In genomic region chr6:143586557-143586956, GRCh38 we compare ENCODE assay signal across 16 cellular contexts.
DNase-seq lines count a peak whose midpoint lies in the region; ATAC-seq, FAIRE-seq and TF ChIP-seq lines count a peak whose summit lies in the region.
"Had no signal": no experiment of that assay in that cellular context is flagged by ENCODE, and none has a peak within 500 bp of the region (broad histone marks: within the 10 kb centered on the region; RNA-seq: fewer than 3 reads in every experiment).

No MANE protein-coding gene starts in this region.

- TF ChIP-seq POLR2A in K562 (conservative IDR thresholded peaks at IDR 0.05), result no peak

- H3K4me1 ChIP-seq in K562 (replicated peaks in 1 of 2; ENCODE audit: control insufficient read depth in 2 of 2, insufficient read depth in 2 of 2, low read length in 2 of 2), result no peaks in the 10 kb centered on the region
- H3K4me1 ChIP-seq in H9 (ENCODE audit: insufficient read depth, low read length), result peaks cover 2% of the 10 kb centered on the region; the same call in 1 of the 2 replicates

- H3K4me3 Mint-ChIP-seq in T-helper 17 cell (no peak overlapping the region), H9 (no peak overlapping the region), Calu3 (ENCODE audit: low read depth, unreplicated experiment) (no peak overlapping the region)
- H3K4me3 Mint-ChIP-seq: CD4-positive, alpha-beta memory T cell had no signal

- H2BK120ac ChIP-seq in H9 (ENCODE audit: low read depth, low read length, poor library complexity, severe bottlenecking), result no peak overlapping the region

- no peak overlapping the region for H3K23ac ChIP-seq in H9 (ENCODE audit: insufficient read length, low read depth, low read length)

- TF ChIP-seq RAD21 in K562 (CRISPR knock-in tag; conservative IDR thresholded peaks at IDR 0.05 in 1 of 2, IDR thresholded peaks at IDR 0.05 in 1 of 2), result no peak

- H3K4me2 ChIP-seq in K562 (ENCODE audit: insufficient read depth, low read length), result no peak overlapping the region
- no peak overlapping the region for H3K4me2 ChIP-seq in H9 (ENCODE audit: insufficient read depth, insufficient read length, low read length)

- H3K56ac ChIP-seq in H9 (ENCODE audit: insufficient read length, low read depth, low read length), result no peak overlapping the region

- H3K36me3 Mint-ChIP-seq in T-helper 17 cell (ENCODE audit: low read depth) (no peaks in the 10 kb centered on the region), H9 (ENCODE audit: insufficient read depth in 1 of 3, low read depth in 3 of 3) (no peaks in the 10 kb centered on the region), Calu3 (ENCODE audit: insufficient read depth, unreplicated experiment) (no peaks in the 10 kb centered on the region)

- H3K14ac ChIP-seq in H9 (ENCODE audit: insufficient read depth, low read length), result no peak overlapping the region

- H3K4me3 ChIP-seq in K562, result no peak overlapping the region

- TF ChIP-seq CTCF in K562 (IDR thresholded peaks at IDR 0.05 in 2 of 3, conservative IDR thresholded peaks at IDR 0.05 in 1 of 3; ENCODE audit: insufficient read depth in 2 of 3, low read depth in 1 of 3, low read length in 3 of 3) (no peak), H9 (conservative IDR thresholded peaks at IDR 0.05) (no peak), Calu3 (IDR thresholded peaks at IDR 0.05; ENCODE audit: unreplicated experiment) (no peak)

- no peak overlapping the region for H3K18ac ChIP-seq in H9 (ENCODE audit: insufficient read length, low read depth, low read length)

- no peak overlapping the region for H2BK5ac ChIP-seq in H9 (ENCODE audit: insufficient read length, low read length)

- H3K9ac ChIP-seq in K562 (ENCODE audit: insufficient read depth in 1 of 2, low read depth in 2 of 2, low read length in 2 of 2) (no peak overlapping the region), H9 (ENCODE audit: extremely low read depth, insufficient read length, low read length) (no peak overlapping the region)

- H3K36me3 ChIP-seq in K562 (ENCODE audit: control insufficient read depth, insufficient read depth, low read length), result no peaks in the 10 kb centered on the region

- H3K27me3 ChIP-seq in K562 (ENCODE audit: control insufficient read depth in 2 of 2, insufficient read depth in 2 of 2, low read length in 2 of 2), result peaks cover 0 to 5% of the 10 kb centered on the region in 2 experiments; a peak in 2 of 5 replicates
- no peaks in the 10 kb centered on the region for H3K27me3 ChIP-seq in H9 (ENCODE audit: insufficient read depth, low read length)

- no peak overlapping the region for H3T11ph ChIP-seq in H9 (ENCODE audit: low read length)

- WGBS in K562 (ENCODE audit: insufficient coverage, low coverage, missing lambda C conversion rate), result 34% methylated on average over 6 of the region's 6 CpGs
- no CpG with 5 or more reads among the region's 6 CpGs for WGBS in H9 (ENCODE audit: extremely low coverage, insufficient read length, low lambda C conversion rate)

- H4K20me1 ChIP-seq in K562 (replicated peaks; ENCODE audit: control insufficient read depth, insufficient read depth, low read length) (no peaks in the 10 kb centered on the region), H9 (ENCODE audit: control insufficient read depth, insufficient read depth, insufficient read length) (no peaks in the 10 kb centered on the region)

- no peak overlapping the region for H4K5ac ChIP-seq in H9 (ENCODE audit: insufficient read length, low read depth, low read length)

- CTCF ChIA-PET in K562 (lab: Yijun Ruan, JAX; ENCODE audit: low intra/inter-chr PET ratio) (no interaction called here), Calu3 (lab: Charles Lee) (no interaction called here)

- in situ Hi-C loops in K562 (cut with MboI), result no loop called here

- H2BK15ac ChIP-seq in H9 (ENCODE audit: low read depth, low read length), result no peak overlapping the region

- TF ChIP-seq EP300 in K562 (IDR thresholded peaks at IDR 0.05; ENCODE audit: low read length), result no peak

- no peak overlapping the region for H3K27ac ChIP-seq in K562 (ENCODE audit: extremely low read depth, low read depth, low read length)
- H3K27ac ChIP-seq in H9 (ENCODE audit: insufficient read length, low read depth, low read length), result no peak overlapping the region

- no peak for FAIRE-seq in K562 (lab: Jason Lieb, UNC)
- FAIRE-seq: GM12892, H54 had no signal

- no peaks in the 10 kb centered on the region for H3K23me2 ChIP-seq in H9 (ENCODE audit: insufficient read length, low read depth, low read length, poor library complexity, severe bottlenecking)

- DNase-seq in T-helper 17 cell, result no peak
- no peak for DNase-seq in K562 (ENCODE audit: extremely low read depth in 1 of 4, low spot score in 3 of 4)
- DNase-seq in left colon, result no peak
- DNase-seq in posterior vena cava (ENCODE audit: low spot score), result peak; percentile 14
- DNase-seq in H9, result no peak
- no peak for DNase-seq in Calu3
- DNase-seq: C1 segment of cervical spinal cord; CD4-positive, alpha-beta memory T cell; COR-L47; DMS153; DND-41; GOT3; HCEC 1CT had no signal

- no peak overlapping the region for H3K4ac ChIP-seq in H9 (ENCODE audit: low read depth, low read length)

- H3K79me2 ChIP-seq in K562 (ENCODE audit: control insufficient read depth, insufficient read depth, low read length), result no peaks in the 10 kb centered on the region
- H3K79me2 ChIP-seq in H9 (ENCODE audit: insufficient read depth, low read length), result no peaks in the 10 kb centered on the region

- POLR2A ChIA-PET in K562 (lab: Yijun Ruan, JAX), result interaction anchor here (1.5 kb wide), 1 partner anchor 372 kb away, joined by 3 read pairs; no protein-coding TSS in a partner anchor

- H3K9me3 ChIP-seq in T-helper 17 cell (ENCODE audit: control insufficient read depth, low read length, poor library complexity, severe bottlenecking), result no peaks in the 10 kb centered on the region
- no peaks in the 10 kb centered on the region for H3K9me3 ChIP-seq in K562 (replicated peaks; ENCODE audit: control insufficient read depth, insufficient read depth, low read depth, low read length)
- no peaks in the 10 kb centered on the region for H3K9me3 ChIP-seq in H9 (ENCODE audit: control insufficient read depth, low read depth, low read length)

- no peak overlapping the region for H2BK20ac ChIP-seq in H9 (ENCODE audit: low read depth, low read length, poor library complexity, severe bottlenecking)

- H2BK12ac ChIP-seq in H9 (ENCODE audit: insufficient read length, low read depth, low read length), result no peak overlapping the region

- BruUV-seq in K562 (replicated peaks; lab: Mats Ljungman, UMichigan) (no TSS peak), Calu3 (replicated peaks; lab: Mats Ljungman, UMichigan) (no TSS peak)

- no peak overlapping the region for H4K8ac ChIP-seq in H9 (replicated peaks; ENCODE audit: insufficient read length, low read depth, low read length)

- H3K9me1 ChIP-seq in K562 (ENCODE audit: control insufficient read depth, insufficient read depth, low read length), result no peaks in the 10 kb centered on the region

- intact Hi-C loops in K562 (cut with micrococcal nuclease) (no loop called here), left colon (cut with DNase I, micrococcal nuclease) (no loop called here), posterior vena cava (cut with DNase I) (loop anchor here (10.0 kb wide), 2 partner anchors 88 to 158 kb away; partner anchors contain the start of gene PHACTR2 (in 1 of the 2)), Calu3 (cut with micrococcal nuclease; ENCODE audit: unreplicated experiment) (no loop called here)

- H3K4me1 Mint-ChIP-seq in T-helper 17 cell (peaks cover 32% of the 10 kb centered on the region), H9 (peaks cover 11 to 12% of the 10 kb centered on the region in 2 experiments; a peak in 3 of 4 replicates), Calu3 (ENCODE audit: low read depth, unreplicated experiment) (no peaks in the 10 kb centered on the region)

- H2AK5ac ChIP-seq in H9 (ENCODE audit: insufficient read length, low read length), result no peak overlapping the region

- ATAC-seq in T-helper 17 cell (no peak), K562 (no peak), left colon (peak; percentile 59), GM21381 (IDR thresholded peaks at IDR 0.05; ENCODE audit: unreplicated experiment) (no peak)

- no peaks in the 10 kb centered on the region for H3K9me3 Mint-ChIP-seq in H9
- no peaks in the 10 kb centered on the region for H3K9me3 Mint-ChIP-seq in Calu3 (ENCODE audit: low read depth, unreplicated experiment)
- H3K9me3 Mint-ChIP-seq: CD4-positive, alpha-beta memory T cell had no signal

- H4K91ac ChIP-seq in H9 (ENCODE audit: insufficient read length, low read depth, low read length), result no peak overlapping the region

- no peaks in the 10 kb centered on the region for H3K79me1 ChIP-seq in H9 (ENCODE audit: insufficient read depth, low read depth, low read length, poor library complexity, severe bottlenecking)

- H3K27ac Mint-ChIP-seq in T-helper 17 cell, result peak overlapping the region; percentile 51
- no peak overlapping the region for H3K27ac Mint-ChIP-seq in H9
- H3K27ac Mint-ChIP-seq in Calu3 (ENCODE audit: unreplicated experiment), result no peak overlapping the region

- no peaks in the 10 kb centered on the region for H3K27me3 Mint-ChIP-seq in T-helper 17 cell
- H3K27me3 Mint-ChIP-seq in H9 (ENCODE audit: low read depth), result no peaks in the 10 kb centered on the region
- H3K27me3 Mint-ChIP-seq in Calu3 (ENCODE audit: unreplicated experiment), result no peaks in the 10 kb centered on the region
- H3K27me3 Mint-ChIP-seq: CD4-positive, alpha-beta memory T cell had no signal

- H2AFZ ChIP-seq in K562 (ENCODE audit: low read depth, low read length) (no peak overlapping the region), H9 (ENCODE audit: low read length) (no peak overlapping the region)

TF ChIP-seq in K562, 482 proteins besides CTCF, POLR2A, EP300 and RAD21 (continues in another document):
- TF ChIP-seq HMBOX1 (IDR thresholded peaks at IDR 0.05) (0 out of 2 replicates have a peak, but pooled peaks have one; percentile 18), ZNF3 (CRISPR knock-in tag; IDR thresholded peaks at IDR 0.05) (no peak), PKNOX1 (IDR thresholded peaks at IDR 0.05) (peak; percentile 45; the same call in 1 of the 2 replicates)

Comparison
In these comparisons a context has a peak if more than half of its experiments do, and no peak if none do; other contexts are left out.
1. intact Hi-C loops: an anchor here in posterior vena cava (10.0 kb wide); none called in K562, left colon and Calu3.